10 cellular contexts compared by ENCODE assay signal in the genomic region with DNA sequence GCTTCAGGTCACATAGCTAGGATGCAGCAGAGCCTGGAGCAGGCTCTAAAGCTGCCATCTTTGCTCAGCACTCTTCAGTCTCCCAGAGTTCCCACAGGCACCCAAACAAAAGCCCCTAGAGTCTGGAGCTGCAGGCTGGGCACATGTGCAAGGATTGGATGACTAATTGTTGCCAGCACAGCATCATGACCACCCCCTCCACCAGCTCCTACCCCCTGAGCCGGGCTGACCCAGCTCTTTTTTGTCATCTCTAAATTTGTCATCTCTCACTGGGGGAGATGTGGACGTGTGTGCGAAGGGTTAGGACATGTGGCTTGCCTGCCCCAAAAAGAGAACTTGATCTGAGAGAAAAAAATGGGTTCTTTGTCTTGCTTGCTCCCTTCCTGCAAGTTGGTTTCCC. TPM values are rescaled to one million over a fixed set of nuclear protein-coding genes. Genes with fewer than 3 reads are reported as not detected.
DNase-seq lines count a peak whose midpoint lies in the region; ATAC-seq and TF ChIP-seq lines count a peak whose summit lies in the region.
"Had no signal": no experiment of that assay in that cellular context is flagged by ENCODE, and none has a peak within 500 bp of the region (broad histone marks: within the 10 kb centered on the region; RNA-seq: fewer than 3 reads in every experiment).

No MANE protein-coding gene starts in this region.

- H3K27ac ChIP-seq in adrenal gland (peak overlapping the region; percentile 59 to 96 (median 88)), left lung (peak overlapping the region; percentile 90 to 96), testis (peak overlapping the region; percentile 81 to 95)

- intact Hi-C loops in activated CD4-positive, alpha-beta T cell treated with anti-CD3 and anti-CD28 coated beads for 36 hours (cut with DNase I, micrococcal nuclease), result no loop called here
- intact Hi-C loops in adrenal gland (cut with DNase I), result no loop called here
- intact Hi-C loops in left lung (cut with DNase I), result no loop called here
- intact Hi-C loops in testis (cut with DNase I; ENCODE audit: low total_unique reads), result no loop called here
- intact Hi-C loops in Caco-2 (cut with micrococcal nuclease; ENCODE audit: unreplicated experiment), result no loop called here

- peak; percentile 78 for ATAC-seq in activated CD4-positive, alpha-beta T cell treated with anti-CD3 and anti-CD28 coated beads for 36 hours
- ATAC-seq in left lung (peak; percentile 45), GM18858 (IDR thresholded peaks at IDR 0.05; ENCODE audit: unreplicated experiment) (no peak)
- ATAC-seq: Panc1 had no signal

- H3K4me1 ChIP-seq in adrenal gland (replicated peaks in 1 of 2) (peaks cover 0 to 21% of the 10 kb centered on the region in 2 donors), left lung (peaks cover 19 to 42% of the 10 kb centered on the region in 2 donors), testis (peaks cover 32% of the 10 kb centered on the region), Caco-2 (peaks cover 9% of the 10 kb centered on the region)

- 50 to 66% (median 55%) methylated on average over 3 of the region's 3 CpGs for WGBS in adrenal gland, 4 donors
- 53 to 58% methylated on average over 3 of the region's 3 CpGs for WGBS in testis, 2 donors

- peaks cover 2% of the 10 kb centered on the region for H3K27me3 Mint-ChIP-seq in activated CD4-positive, alpha-beta T cell treated with anti-CD3 and anti-CD28 coated beads for 36 hours
- no peaks in the 10 kb centered on the region for H3K27me3 Mint-ChIP-seq in Caco-2 (ENCODE audit: insufficient read depth, unreplicated experiment)

- H3K36me3 ChIP-seq in adrenal gland (replicated peaks in 1 of 2), result no peaks in the 10 kb centered on the region
- no peaks in the 10 kb centered on the region for H3K36me3 ChIP-seq in left lung
- H3K36me3 ChIP-seq in testis (ENCODE audit: low read depth, missing control alignments), result no peaks in the 10 kb centered on the region
- H3K36me3 ChIP-seq in Caco-2 (ENCODE audit: control insufficient read depth, insufficient read depth, low read length), result no peaks in the 10 kb centered on the region

- TF ChIP-seq POLR2A in adrenal gland (IDR thresholded peaks at IDR 0.05) (no peak), testis (IDR thresholded peaks at IDR 0.05) (no peak)

- peak; percentile 61 for DNase-seq in activated CD4-positive, alpha-beta T cell treated with anti-CD3 and anti-CD28 coated beads for 36 hours
- DNase-seq in activated CD4-positive, alpha-beta T cell treated with anti-CD3 and anti-CD28 coated beads for 4 hours, result no peak
- DNase-seq in adrenal gland (peak in 4 of 7 donors; percentile 32 to 57 (median 52)), left lung (peak in 1 of 2 donors; percentile 68), testis (no peak), NCI-H146 treated with DMSO at 0.1 percent for 48 hours (lab: John Stamatoyannopoulos, UW; ENCODE audit: unreplicated experiment) (no peak), Caco-2 (no peak)
- DNase-seq: ACHN had no signal

- TF ChIP-seq CTCF in adrenal gland (IDR thresholded peaks at IDR 0.05) (no peak), left lung (IDR thresholded peaks at IDR 0.05) (no peak), testis (IDR thresholded peaks at IDR 0.05) (no peak), Caco-2 (IDR thresholded peaks at IDR 0.05; ENCODE audit: insufficient read depth in 1 of 2, low read depth in 1 of 2, low read length in 1 of 2, severe bottlenecking in 1 of 2, unreplicated experiment in 1 of 2) (no peak)

- no peaks in the 10 kb centered on the region for H3K9me3 Mint-ChIP-seq in activated CD4-positive, alpha-beta T cell treated with anti-CD3 and anti-CD28 coated beads for 36 hours (ENCODE audit: low read depth)
- H3K9me3 Mint-ChIP-seq in Caco-2 (ENCODE audit: unreplicated experiment), result no peaks in the 10 kb centered on the region

- H3K27ac Mint-ChIP-seq in activated CD4-positive, alpha-beta T cell treated with anti-CD3 and anti-CD28 coated beads for 36 hours, result peak overlapping the region; percentile 74
- H3K27ac Mint-ChIP-seq in Caco-2 (ENCODE audit: unreplicated experiment), result no peak overlapping the region

- POLR2A ChIA-PET in activated CD4-positive, alpha-beta T cell treated with anti-CD3 and anti-CD28 coated beads for 36 hours (lab: Charles Lee), result interaction anchor here (0.6 to 1.2 kb wide), 3 partner anchors 29 to 139 kb away, joined by 3 to 4 read pairs (median 3); partner anchors contain the start of genes ITGA7, ORMDL2 and SARNP
- POLR2A ChIA-PET in Caco-2 (lab: Charles Lee), result no interaction called here

- H3K9me3 ChIP-seq in adrenal gland (replicated peaks in 1 of 3), result no peaks in the 10 kb centered on the region
- no peaks in the 10 kb centered on the region for H3K9me3 ChIP-seq in left lung
- no peaks in the 10 kb centered on the region for H3K9me3 ChIP-seq in testis
- no peaks in the 10 kb centered on the region for H3K9me3 ChIP-seq in Caco-2

- H3K27me3 ChIP-seq in adrenal gland (no peaks in the 10 kb centered on the region), left lung (no peaks in the 10 kb centered on the region), testis (no peaks in the 10 kb centered on the region), Caco-2 (replicated peaks; ENCODE audit: control insufficient read depth, insufficient read depth, low read length) (no peaks in the 10 kb centered on the region)

- CTCF ChIA-PET in activated CD4-positive, alpha-beta T cell treated with anti-CD3 and anti-CD28 coated beads for 36 hours (lab: Charles Lee), result interaction anchor here (0.6 to 1.1 kb wide), 5 partner anchors 13 to 1271 kb away, joined by 3 to 5 read pairs (median 3); no protein-coding TSS in a partner anchor
- CTCF ChIA-PET in Caco-2 (lab: Charles Lee), result interaction anchor here (1.5 kb wide), 1 partner anchor 93 kb away, joined by 3 read pairs; no protein-coding TSS in a partner anchor

- no peak overlapping the region for H3K4me3 Mint-ChIP-seq in activated CD4-positive, alpha-beta T cell treated with anti-CD3 and anti-CD28 coated beads for 36 hours
- H3K4me3 Mint-ChIP-seq in Caco-2 (ENCODE audit: unreplicated experiment), result no peak overlapping the region

- H3K4me3 ChIP-seq in adrenal gland, result no peak overlapping the region
- no peak overlapping the region for H3K4me3 ChIP-seq in left lung
- H3K4me3 ChIP-seq in testis, result no peak overlapping the region
- no peak overlapping the region for H3K4me3 ChIP-seq in Caco-2 (ENCODE audit: low read depth, low read length)

- BruUV-seq in Caco-2 (replicated peaks; lab: Mats Ljungman, UMichigan), result no TSS peak

- H3K36me3 Mint-ChIP-seq in activated CD4-positive, alpha-beta T cell treated with anti-CD3 and anti-CD28 coated beads for 36 hours (ENCODE audit: low read depth), result no peaks in the 10 kb centered on the region
- no peaks in the 10 kb centered on the region for H3K36me3 Mint-ChIP-seq in Caco-2 (ENCODE audit: insufficient read depth, unreplicated experiment)

- H3K4me1 Mint-ChIP-seq in activated CD4-positive, alpha-beta T cell treated with anti-CD3 and anti-CD28 coated beads for 36 hours, result peaks cover 14% of the 10 kb centered on the region
- peaks cover 7% of the 10 kb centered on the region for H3K4me1 Mint-ChIP-seq in Caco-2 (ENCODE audit: low read depth, unreplicated experiment)

RNA-seq across cellular contexts. Expression of gene MMP19, which starts 4.3 kb away (rescaled TPM):
- not detected for total RNA-seq in activated CD4-positive, alpha-beta T cell treated with anti-CD3 and anti-CD28 coated beads for 36 hours
- 10 to 100 TPM in 3 of 8 donors, 1 to 10 TPM in 5; 1.9 to 17.3 (median 7.2) TPM for total RNA-seq in adrenal gland
- polyA plus RNA-seq in adrenal gland, result 10 to 100 TPM in 2 of 3 donors, 1 to 10 TPM in 1; 8.0 to 15.8 (median 15.3) TPM
- 10 to 100 TPM; 49.3 to 78.4 TPM for total RNA-seq in left lung
- total RNA-seq in testis, result 1 to 10 TPM; 1.3 TPM
- polyA plus RNA-seq in testis (ENCODE audit: insufficient read depth, low read depth, low replicate concordance), result 6.5 TPM
- 1.9 and 2.2 TPM in 2 replicates for total RNA-seq in Caco-2 (2022)

RNA-seq across cellular contexts. Expression of gene DNAJC14, which starts 17.6 kb away (rescaled TPM):
- total RNA-seq in activated CD4-positive, alpha-beta T cell treated with anti-CD3 and anti-CD28 coated beads for 36 hours, result 10 to 100 TPM; 29.9 to 31.1 TPM
- total RNA-seq in adrenal gland, result 10 to 100 TPM; 26.3 to 50.0 (median 31.7) TPM
- 10 to 100 TPM in 2 of 3 donors, 1 to 10 TPM in 1; 9.9 to 31.2 (median 12.4) TPM for polyA plus RNA-seq in adrenal gland
- total RNA-seq in left lung, result 10 to 100 TPM; 31.5 to 33.3 TPM
- 10 to 100 TPM; 74.6 to 75.4 TPM for total RNA-seq in testis
- polyA plus RNA-seq in testis (ENCODE audit: insufficient read depth, low read depth, low replicate concordance), result 67.6 TPM
- total RNA-seq in Caco-2 (2022), result 21.1 and 24.5 TPM in 2 replicates

RNA-seq across cellular contexts. Expression of gene ORMDL2, which starts 29.2 kb away (rescaled TPM):
- 10 to 100 TPM; 29.4 to 35.6 TPM for total RNA-seq in activated CD4-positive, alpha-beta T cell treated with anti-CD3 and anti-CD28 coated beads for 36 hours
- total RNA-seq in adrenal gland (10 to 100 TPM; 11.7 to 67.5 (median 25.8) TPM), left lung (10 to 100 TPM; 65.6 to 80.8 TPM), testis (10 to 100 TPM; 16.2 to 18.6 TPM), Caco-2 (2022) (44.0 and 48.3 TPM in 2 replicates)
- polyA plus RNA-seq in adrenal gland (10 to 100 TPM; 45.4 to 97.7 (median 68.6) TPM), testis (ENCODE audit: insufficient read depth, low read depth, low replicate concordance) (82.4 TPM)

RNA-seq across cellular contexts. Expression of gene SARNP, which starts 29.5 kb away (rescaled TPM):
- 100 to 1,000 TPM; 111 to 114 TPM for total RNA-seq in activated CD4-positive, alpha-beta T cell treated with anti-CD3 and anti-CD28 coated beads for 36 hours
- 10 to 100 TPM; 23.2 to 65.1 (median 55.2) TPM for total RNA-seq in adrenal gland
- 100 to 1,000 TPM; 113 to 131 (median 117) TPM for polyA plus RNA-seq in adrenal gland
- 10 to 100 TPM; 49.4 to 50.0 TPM for total RNA-seq in left lung
- 10 to 100 TPM; 88.3 to 96.3 TPM for total RNA-seq in testis
- 99.2 TPM for polyA plus RNA-seq in testis (ENCODE audit: insufficient read depth, low read depth, low replicate concordance)
- total RNA-seq in Caco-2 (2022), result 70.9 and 77.6 TPM in 2 replicates

Comparison
In these comparisons a context has a peak if more than half of its experiments do, and no peak if none do; other contexts are left out.
1. DNase-seq: peak in activated CD4-positive, alpha-beta T cell treated with anti-CD3 and anti-CD28 coated beads for 36 hours (single experiment) and adrenal gland (4 of 7); none in activated CD4-positive, alpha-beta T cell treated with anti-CD3 and anti-CD28 coated beads for 4 hours (0 of 2), testis (single experiment), NCI-H146 treated with DMSO at 0.1 percent for 48 hours (single experiment) and Caco-2 (0 of 2).
2. Peak in every context shown above with its lines, with median percentiles within 50 percentile points of each other: H3K27ac ChIP-seq.